In the genomic region with DNA sequence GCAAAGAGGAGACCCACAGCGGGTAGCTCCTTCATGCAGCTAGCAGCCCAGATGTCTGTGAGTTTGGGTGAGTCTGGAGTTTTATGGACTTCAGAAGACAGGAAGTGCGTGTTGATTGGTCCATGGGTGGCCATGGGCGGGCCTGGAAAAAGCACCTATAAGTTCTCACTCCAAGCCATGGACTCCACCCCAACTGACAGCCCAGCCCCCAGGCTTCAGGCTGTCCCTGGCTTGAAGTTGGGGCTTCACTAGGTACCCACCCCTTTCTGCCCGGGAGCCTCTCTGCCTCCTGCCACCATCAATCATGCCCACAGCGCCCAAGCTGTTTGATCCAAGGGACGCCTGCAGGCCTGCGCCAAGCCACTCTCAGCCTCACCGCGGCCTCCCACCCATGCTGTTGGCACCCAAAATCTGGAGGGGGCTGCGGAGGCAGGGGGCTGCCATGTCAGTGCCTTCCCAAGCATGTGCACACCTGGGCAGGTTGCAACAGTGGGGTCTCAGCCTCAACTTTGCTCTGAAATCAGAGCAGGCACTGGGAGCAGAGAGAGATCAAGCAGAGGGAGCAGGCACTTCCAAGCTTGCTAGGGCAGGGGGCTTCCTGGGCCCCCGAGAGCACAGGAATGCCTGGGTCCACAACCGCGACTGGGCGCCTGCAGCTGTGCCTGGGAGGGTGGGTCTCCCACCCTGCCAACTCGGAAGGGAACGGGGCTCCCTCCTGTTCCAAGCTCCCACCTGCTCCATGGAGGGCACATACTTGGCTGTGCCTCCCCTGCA, we compare ENCODE assay signal across 9 cellular contexts.
DNase-seq lines count a peak whose midpoint lies in the region; ATAC-seq, FAIRE-seq and TF ChIP-seq lines count a peak whose summit lies in the region.
"Had no signal": no experiment of that assay in that cellular context is flagged by ENCODE, and none has a peak within 500 bp of the region (broad histone marks: within the 10 kb centered on the region; RNA-seq: fewer than 3 reads in every experiment).

No MANE protein-coding gene starts in this region.

- H3K4me1 ChIP-seq in foreskin keratinocyte = peaks cover 6% of the 10 kb centered on the region
- H3K4me1 ChIP-seq: ascending aorta had no signal

- peak; percentile 94 for ATAC-seq in foreskin keratinocyte
- ATAC-seq in omental fat pad (ENCODE audit: low FRiP score) = peak; percentile 48

- TF ChIP-seq CTCF in foreskin keratinocyte (conservative IDR thresholded peaks at IDR 0.05) = no peak
- no peak for TF ChIP-seq CTCF in omental fat pad (IDR thresholded peaks at IDR 0.05)

- peak; percentile 22 for DNase-seq in DMS53 treated with DMSO at 0.1 percent for 48 hours (lab: John Stamatoyannopoulos, UW; ENCODE audit: unreplicated experiment)
- DNase-seq in RCC 7860 (ENCODE audit: low spot score) = peak; percentile 58
- peak; percentile 49 to 79 for DNase-seq in foreskin keratinocyte
- no peak for DNase-seq in omental fat pad (ENCODE audit: low spot score)
- no peak for DNase-seq in stimulated activated CD4-positive, alpha-beta T cell treated with anti-CD3 and anti-CD28 coated beads, Interleukin-2, amount 100 ng/mL, for 24 hours
- DNase-seq in NCI-H526 treated with DMSO at 0.1 percent for 48 hours (lab: John Stamatoyannopoulos, UW) = no peak
- no peak for DNase-seq in anterior cingulate cortex (lab: John Stamatoyannopoulos, UW)
- no peak for DNase-seq in NCI-H2107 (lab: John Stamatoyannopoulos, UW)

- no peak for FAIRE-seq in RCC 7860 (lab: Jason Lieb, UNC)

- H3K27ac ChIP-seq in foreskin keratinocyte = no peak overlapping the region
- H3K27ac ChIP-seq: ascending aorta had no signal

- no peaks in the 10 kb centered on the region for H3K27me3 ChIP-seq in foreskin keratinocyte
- H3K27me3 ChIP-seq: ascending aorta had no signal

Comparison
In these comparisons a context has a peak if more than half of its experiments do, and no peak if none do; other contexts are left out.
1. DNase-seq: peak in DMS53 treated with DMSO at 0.1 percent for 48 hours (single experiment), RCC 7860 (single experiment) and foreskin keratinocyte (2 of 2); none in omental fat pad (single experiment), stimulated activated CD4-positive, alpha-beta T cell treated with anti-CD3 and anti-CD28 coated beads, Interleukin-2, amount 100 ng/mL, for 24 hours (0 of 2), NCI-H526 treated with DMSO at 0.1 percent for 48 hours (single experiment), anterior cingulate cortex (0 of 58) and NCI-H2107 (single experiment).